7 cellular contexts compared by ENCODE assay signal in genomic region chr3:42071720-42072582, GRCh38. TPM values are rescaled to one million over a fixed set of nuclear protein-coding genes. Genes with fewer than 3 reads are reported as not detected.
A peak's percentile ranks its signal among the peaks of the same experiment; 100 is the strongest.
DNase-seq lines count a peak whose midpoint lies in the region; ATAC-seq and TF ChIP-seq lines count a peak whose summit lies in the region.

No MANE protein-coding gene starts in this region.

- H3K4me1 Mint-ChIP-seq in memory B cell: peaks cover 58% of the 10 kb centered on the region

- H3K36me3 ChIP-seq in duodenal mucosa (ENCODE audit: control insufficient read depth in 1 of 2, insufficient read depth in 2 of 2, low read length in 2 of 2) (no peaks in the 10 kb centered on the region), tibial artery (no peaks in the 10 kb centered on the region)

- H3K9ac ChIP-seq in duodenal mucosa (ENCODE audit: low read depth in 1 of 2, low read length in 2 of 2): no peak overlapping the region

- ATAC-seq in GM18907 (IDR thresholded peaks at IDR 0.05; ENCODE audit: unreplicated experiment) (peak; percentile 62), memory B cell (ENCODE audit: low read depth) (peak; percentile 13)

- DNase-seq in HT1080 (ENCODE audit: low read depth) (peak; percentile 96), RPMI8226 (peak; percentile 98), memory B cell (ENCODE audit: low spot score in 2 of 2) (no peak), tibial artery (peak; percentile 76 to 92), NCI-H128 (lab: John Stamatoyannopoulos, UW; ENCODE audit: unreplicated experiment) (no peak)

- H3K4me3 ChIP-seq in duodenal mucosa (ENCODE audit: low read depth in 1 of 2, low read length in 2 of 2) (peak overlapping the region in 1 of 2 donors; percentile 11), tibial artery (peak overlapping the region; percentile 32 to 38)

- peak overlapping the region; percentile 88 for H3K27ac Mint-ChIP-seq in memory B cell

- H3K36me3 Mint-ChIP-seq in memory B cell: peaks cover 3% of the 10 kb centered on the region

- H3K9me3 ChIP-seq in duodenal mucosa (ENCODE audit: control insufficient read depth in 1 of 2, low read length in 2 of 2) (peaks cover 2 to 3% of the 10 kb centered on the region in 2 donors), tibial artery (no peaks in the 10 kb centered on the region)

- H3K4me3 Mint-ChIP-seq in memory B cell: peak overlapping the region; percentile 77

- no peaks in the 10 kb centered on the region for H3K9me3 Mint-ChIP-seq in memory B cell

- intact Hi-C loops in tibial artery (cut with DNase I; ENCODE audit: low total_unique reads): no loop called here

- H3K27me3 ChIP-seq in duodenal mucosa (ENCODE audit: control insufficient read depth in 1 of 2, insufficient read depth in 2 of 2, low read length in 2 of 2): no peaks in the 10 kb centered on the region
- H3K27me3 ChIP-seq in tibial artery: no peaks in the 10 kb centered on the region

- H3K27ac ChIP-seq in duodenal mucosa (ENCODE audit: low read depth, low read length) (peak overlapping the region; percentile 15), tibial artery (peak overlapping the region; percentile 76 to 83)

- H3K4me1 ChIP-seq in duodenal mucosa (ENCODE audit: control insufficient read depth in 1 of 2, insufficient read depth in 2 of 2, low read length in 2 of 2) (peaks cover 38 to 43% of the 10 kb centered on the region in 2 donors), tibial artery (peaks cover 0 to 89% (median 56%) of the 10 kb centered on the region in 4 donors)

- no peak for TF ChIP-seq CTCF in tibial artery (IDR thresholded peaks at IDR 0.05)

- no peaks in the 10 kb centered on the region for H3K27me3 Mint-ChIP-seq in memory B cell

RNA-seq across cellular contexts. Expression of gene TRAK1, which starts 19.2 kb away (rescaled TPM):
- total RNA-seq in HT1080 (2014; rRNA removed; shearing (Covaris generic)): 21.7 and 29.4 TPM in 2 replicates
- 23.4 and 27.8 TPM in 2 replicates for polyA plus RNA-seq in HT1080 (2015; cell fraction: cytosol; rRNA removed)
- 29.1 and 32.7 TPM in 2 replicates for polyA plus RNA-seq in HT1080 (2015; cell fraction: nucleus; rRNA removed)

Comparison
In these comparisons a context has a peak if more than half of its experiments do, and no peak if none do; other contexts are left out.
1. DNase-seq: peak in HT1080 (single experiment), RPMI8226 (single experiment) and tibial artery (2 of 2); none in memory B cell (0 of 2) and NCI-H128 (single experiment).